10 cellular contexts compared by ENCODE assay signal in genomic region chr5:172186114-172186695, GRCh38. TPM values are rescaled to one million over a fixed set of nuclear protein-coding genes. Genes with fewer than 3 reads are reported as not detected.
DNase-seq lines count a peak whose midpoint lies in the region; ATAC-seq and TF ChIP-seq lines count a peak whose summit lies in the region.
"Had no signal": no experiment of that assay in that cellular context is flagged by ENCODE, and none has a peak within 500 bp of the region (broad histone marks: within the 10 kb centered on the region; RNA-seq: fewer than 3 reads in every experiment).

No MANE protein-coding gene starts in this region.

- H3K4me1 ChIP-seq in KMS-11 (ENCODE audit: low read depth, poor library complexity, severe bottlenecking) (peaks cover 15% of the 10 kb centered on the region), mucosa of descending colon (ENCODE audit: low read depth) (peaks cover 6% of the 10 kb centered on the region)

- no peak overlapping the region for H2AFZ ChIP-seq in KMS-11 (ENCODE audit: low read depth)

- peak overlapping the region; percentile 86 for H3K4me2 ChIP-seq in KMS-11

- peak overlapping the region; percentile 97 to 100 (median 99) for H3K4me3 Mint-ChIP-seq in naive thymus-derived CD8-positive, alpha-beta T cell

- intact Hi-C loops in mucosa of descending colon (cut with DNase I, micrococcal nuclease) = loop anchor here (5.0 kb wide), 2 partner anchors 74 to 79 kb away; no protein-coding TSS in a partner anchor

- H3K4me3 ChIP-seq in BJ (ENCODE audit: low read depth, low read length) = peak overlapping the region; percentile 90
- no peak overlapping the region for H3K4me3 ChIP-seq in KMS-11 (IDR thresholded peaks at IDR 0.05; ENCODE audit: insufficient read depth, low read depth, low read length)
- peak overlapping the region; percentile 95 for H3K4me3 ChIP-seq in choroid plexus epithelial cell (ENCODE audit: low read depth, low read length)
- H3K4me3 ChIP-seq in mucosa of descending colon = no peak overlapping the region

- H3K9ac ChIP-seq in KMS-11 = no peak overlapping the region

- H3K27me3 Mint-ChIP-seq in naive thymus-derived CD8-positive, alpha-beta T cell = no peaks in the 10 kb centered on the region

- H3K9me3 Mint-ChIP-seq in naive thymus-derived CD8-positive, alpha-beta T cell = no peaks in the 10 kb centered on the region

- no peaks in the 10 kb centered on the region for H3K9me3 ChIP-seq in mucosa of descending colon

- no peaks in the 10 kb centered on the region for H4K20me1 ChIP-seq in KMS-11 (ENCODE audit: insufficient read depth)

- peak overlapping the region; percentile 95 to 100 (median 98) for H3K27ac Mint-ChIP-seq in naive thymus-derived CD8-positive, alpha-beta T cell

- POLR2A ChIA-PET in BJ (lab: Charles Lee) = no interaction called here
- POLR2A ChIA-PET in naive thymus-derived CD8-positive, alpha-beta T cell (lab: Charles Lee) = interaction anchor here (1.0 to 12.5 kb wide), 14 partner anchors 11 to 180 kb away, joined by 3 to 721 read pairs (median 8); partner anchors contain the start of gene FBXW11

- H3K27ac ChIP-seq in KMS-11 = no peak overlapping the region

- no peak for TF ChIP-seq CTCF in BJ (IDR thresholded peaks at IDR 0.05; ENCODE audit: insufficient read depth, low read depth, low read length)
- TF ChIP-seq CTCF in KMS-11 (conservative IDR thresholded peaks at IDR 0.05; ENCODE audit: low read depth, low read length) = no peak
- no peak for TF ChIP-seq CTCF in choroid plexus epithelial cell (conservative IDR thresholded peaks at IDR 0.05; ENCODE audit: low read depth, low read length)
- TF ChIP-seq CTCF in mucosa of descending colon (IDR thresholded peaks at IDR 0.05) = no peak

- no peaks in the 10 kb centered on the region for H3K27me3 ChIP-seq in BJ (ENCODE audit: control insufficient read depth, insufficient read depth, low read length)
- no peaks in the 10 kb centered on the region for H3K27me3 ChIP-seq in KMS-11 (ENCODE audit: insufficient read depth, low read depth)

- peaks cover 18 to 55% (median 48%) of the 10 kb centered on the region in 4 donors for H3K4me1 Mint-ChIP-seq in naive thymus-derived CD8-positive, alpha-beta T cell

- DNase-seq in BJ (ENCODE audit: low read depth) (no peak), choroid plexus epithelial cell (ENCODE audit: low read depth) (no peak), mucosa of gallbladder (ENCODE audit: low spot score) (no peak), ureter (ENCODE audit: low spot score) (no peak), mucosa of descending colon (no peak), nucleus accumbens (lab: John Stamatoyannopoulos, UW) (no peak)
- DNase-seq in naive thymus-derived CD8-positive, alpha-beta T cell = no peak

- no peak for ATAC-seq in naive thymus-derived CD8-positive, alpha-beta T cell
- no peak for ATAC-seq in mucosa of descending colon
- ATAC-seq: left lobe of liver had no signal

- H3K79me2 ChIP-seq in KMS-11 (ENCODE audit: insufficient read depth, low read depth) = peaks cover 12% of the 10 kb centered on the region; the same call in 1 of the 2 replicates

- H3K36me3 ChIP-seq in BJ (ENCODE audit: control insufficient read depth, insufficient read depth, low read length) (no peaks in the 10 kb centered on the region; the same call in 1 of the 2 replicates), KMS-11 (ENCODE audit: insufficient read depth) (no peaks in the 10 kb centered on the region), mucosa of descending colon (ENCODE audit: low read depth) (no peaks in the 10 kb centered on the region)

- CTCF ChIA-PET in BJ (lab: Yijun Ruan, JAX) = interaction anchor here (0.9 to 7.6 kb wide), 10 partner anchors 13 to 274 kb away, joined by 3 to 106 read pairs (median 4); no protein-coding TSS in a partner anchor

- peaks cover 2 to 18% (median 5%) of the 10 kb centered on the region in 3 donors for H3K36me3 Mint-ChIP-seq in naive thymus-derived CD8-positive, alpha-beta T cell

RNA-seq across cellular contexts. Expression of gene STK10, which starts 1.8 kb away (rescaled TPM):
- 12.1 and 14.3 TPM in 2 replicates for polyA plus RNA-seq in BJ (2011; rRNA removed)
- 34.4 and 37.7 TPM in 2 replicates for polyA minus RNA-seq in BJ (2011; rRNA and poly(A)+ RNA removed)
- total RNA-seq in naive thymus-derived CD8-positive, alpha-beta T cell = 100 to 1,000 TPM; 351 to 360 TPM
- 100 to 1,000 TPM in 1 of 3 donors, 10 to 100 TPM in 2; 44.6 to 128 (median 62.1) TPM for polyA plus RNA-seq in naive thymus-derived CD8-positive, alpha-beta T cell
- total RNA-seq in mucosa of gallbladder (45.1 TPM), ureter (41.9 TPM), mucosa of descending colon (10 to 100 TPM; 22.7 to 36.3 (median 29.9) TPM)

RNA-seq across cellular contexts. Expression of gene EFCAB9, which starts 7.8 kb away (rescaled TPM):
- polyA plus RNA-seq in BJ (2011; rRNA removed) = not detected in 2 replicates
- polyA minus RNA-seq in BJ (2011; rRNA and poly(A)+ RNA removed) = not detected in 2 replicates
- total RNA-seq in naive thymus-derived CD8-positive, alpha-beta T cell = not detected
- polyA plus RNA-seq in naive thymus-derived CD8-positive, alpha-beta T cell = not detected
- total RNA-seq in mucosa of gallbladder (not detected), ureter (not detected), mucosa of descending colon (not detected)
- total RNA-seq: left lobe of liver, subcutaneous adipose tissue had no signal

Comparison
In these comparisons a context has a peak if more than half of its experiments do, and no peak if none do; other contexts are left out.
1. H3K4me3 ChIP-seq: peak in BJ (single experiment) and choroid plexus epithelial cell (single experiment); none in KMS-11 (single experiment) and mucosa of descending colon (single experiment).